In the genomic region with DNA sequence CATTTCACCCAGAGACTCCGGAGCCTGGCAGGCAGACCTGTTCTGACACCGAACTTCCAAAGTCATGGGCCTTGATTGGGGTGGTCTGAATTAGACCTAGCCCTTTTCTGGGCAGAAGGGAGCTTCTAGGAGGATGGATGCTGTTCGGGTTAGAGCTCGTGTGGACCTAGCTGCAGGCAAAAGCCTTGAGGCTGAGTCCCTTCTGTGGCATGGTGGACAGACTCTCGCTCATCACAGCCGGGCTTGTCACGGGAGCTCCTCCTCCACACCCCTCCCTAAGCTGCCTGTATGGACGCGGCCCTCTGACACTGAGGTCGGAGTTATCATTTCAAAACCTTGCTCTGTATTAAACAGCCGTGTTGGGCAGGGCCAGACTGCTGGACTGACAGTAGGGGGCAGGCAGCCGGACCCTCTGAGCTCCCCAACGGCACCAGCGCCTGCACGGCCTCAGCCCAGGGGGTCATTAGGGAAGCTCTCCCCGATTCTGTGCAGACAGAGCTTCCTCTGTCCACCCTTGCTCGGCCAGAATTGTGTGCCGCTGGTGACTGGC, we compare ENCODE assay signal across 9 cellular contexts. TPM values are rescaled to one million over a fixed set of nuclear protein-coding genes. Genes with fewer than 3 reads are reported as not detected.
A peak's percentile ranks its signal among the peaks of the same experiment; 100 is the strongest.
DNase-seq lines count a peak whose midpoint lies in the region; ATAC-seq and TF ChIP-seq lines count a peak whose summit lies in the region.
"Had no signal": no experiment of that assay in that cellular context is flagged by ENCODE, and none has a peak within 500 bp of the region (broad histone marks: within the 10 kb centered on the region; RNA-seq: fewer than 3 reads in every experiment).

No MANE protein-coding gene starts in this region.

- peak overlapping the region; percentile 87 for H3K4me3 Mint-ChIP-seq in activated CD4-positive, alpha-beta T cell treated with anti-CD3 and anti-CD28 coated beads for 36 hours
- H3K4me3 Mint-ChIP-seq in activated T-helper 1 cell treated with anti-CD3 and anti-CD28 coated beads, Interleukin-12 subunit alpha, Interleukin-12 subunit beta, Interleukin-2, Interleukin-4 antibody, amounts not matched to agents 30 ng/mL and 10 ng/mL and 1 ng/mL, durations not matched to agents 14 hours and 24 hours and 36 hours: peak overlapping the region; percentile 30

- POLR2A ChIA-PET in activated CD4-positive, alpha-beta T cell treated with anti-CD3 and anti-CD28 coated beads for 36 hours (lab: Charles Lee): no interaction called here

- TF ChIP-seq POLR2A in stomach (IDR thresholded peaks at IDR 0.05) (no peak), uterus (IDR thresholded peaks at IDR 0.05) (no peak)

- peak overlapping the region in 3 of 4 donors; percentile 9 to 90 (median 66) for H3K4me3 ChIP-seq in stomach
- H3K4me3 ChIP-seq in uterus: no peak overlapping the region

- WGBS in stomach, 5 donors: 73 to 83% (median 79%) methylated on average over 13 to 18 of the region's 18 CpGs

- CTCF ChIA-PET in activated CD4-positive, alpha-beta T cell treated with anti-CD3 and anti-CD28 coated beads for 36 hours (lab: Charles Lee): interaction anchor here (0.7 to 1.5 kb wide), 5 partner anchors 8 to 224 kb away, joined by 3 to 4 read pairs (median 3); no protein-coding TSS in a partner anchor

- ATAC-seq in activated CD4-positive, alpha-beta T cell treated with anti-CD3 and anti-CD28 coated beads for 36 hours: no peak
- ATAC-seq in HG02981 (IDR thresholded peaks at IDR 0.05; ENCODE audit: unreplicated experiment) (peak; percentile 26), HG02763 (IDR thresholded peaks at IDR 0.05; ENCODE audit: unreplicated experiment) (no peak)

- no peaks in the 10 kb centered on the region for H3K9me3 Mint-ChIP-seq in activated CD4-positive, alpha-beta T cell treated with anti-CD3 and anti-CD28 coated beads for 36 hours (ENCODE audit: low read depth)
- H3K9me3 Mint-ChIP-seq in activated T-helper 1 cell treated with anti-CD3 and anti-CD28 coated beads, Interleukin-12 subunit alpha, Interleukin-12 subunit beta, Interleukin-2, Interleukin-4 antibody, amounts not matched to agents 30 ng/mL and 10 ng/mL and 1 ng/mL, durations not matched to agents 14 hours and 24 hours and 36 hours: no peaks in the 10 kb centered on the region

- H3K27me3 ChIP-seq in stomach (peaks cover 0 to 52% (median 0%) of the 10 kb centered on the region in 3 donors), uterus (no peaks in the 10 kb centered on the region)

- no peak overlapping the region for H3K27ac Mint-ChIP-seq in activated CD4-positive, alpha-beta T cell treated with anti-CD3 and anti-CD28 coated beads for 36 hours
- peak overlapping the region; percentile 58 for H3K27ac Mint-ChIP-seq in activated T-helper 1 cell treated with anti-CD3 and anti-CD28 coated beads, Interleukin-12 subunit alpha, Interleukin-12 subunit beta, Interleukin-2, Interleukin-4 antibody, amounts not matched to agents 30 ng/mL and 10 ng/mL and 1 ng/mL, durations not matched to agents 14 hours and 24 hours and 36 hours

- H3K27ac ChIP-seq in stomach: peak overlapping the region in 3 of 5 donors; percentile 26 to 75 (median 73)
- H3K27ac ChIP-seq in uterus: no peak overlapping the region

- H3K4me1 Mint-ChIP-seq in activated CD4-positive, alpha-beta T cell treated with anti-CD3 and anti-CD28 coated beads for 36 hours: peaks cover 34% of the 10 kb centered on the region
- peaks cover 38% of the 10 kb centered on the region for H3K4me1 Mint-ChIP-seq in activated T-helper 1 cell treated with anti-CD3 and anti-CD28 coated beads, Interleukin-12 subunit alpha, Interleukin-12 subunit beta, Interleukin-2, Interleukin-4 antibody, amounts not matched to agents 30 ng/mL and 10 ng/mL and 1 ng/mL, durations not matched to agents 14 hours and 24 hours and 36 hours (ENCODE audit: low read depth)

- intact Hi-C loops in activated CD4-positive, alpha-beta T cell treated with anti-CD3 and anti-CD28 coated beads for 36 hours (cut with DNase I, micrococcal nuclease): no loop called here
- intact Hi-C loops in activated T-helper 1 cell treated with anti-CD3 and anti-CD28 coated beads, Interleukin-12 subunit alpha, Interleukin-12 subunit beta, Interleukin-2, Interleukin-4 antibody, amounts not matched to agents 30 ng/mL and 10 ng/mL and 1 ng/mL, durations not matched to agents 14 hours and 24 hours and 36 hours (cut with micrococcal nuclease): loop anchor here (1.0 to 2.0 kb wide), 2 partner anchors 15 to 23 kb away; no protein-coding TSS in a partner anchor
- intact Hi-C loops in stomach (cut with DNase I; ENCODE audit: low total_unique reads): no loop called here
- intact Hi-C loops in uterus (cut with DNase I; ENCODE audit: low total_unique reads): no loop called here

- DNase-seq in activated CD4-positive, alpha-beta T cell treated with anti-CD3 and anti-CD28 coated beads for 36 hours: no peak
- DNase-seq in activated CD4-positive, alpha-beta T cell treated with anti-CD3 and anti-CD28 coated beads, Interleukin-2, amount 50 U/mL, for 1 hour: no peak
- no peak for DNase-seq in activated T-helper 1 cell treated with anti-CD3 and anti-CD28 coated beads, Interleukin-12 subunit alpha, Interleukin-12 subunit beta, Interleukin-2, Interleukin-4 antibody, amounts not matched to agents 30 ng/mL and 10 ng/mL and 1 ng/mL, durations not matched to agents 14 hours and 24 hours and 36 hours (ENCODE audit: low spot score)
- no peak for DNase-seq in stomach
- DNase-seq in uterus: no peak
- DNase-seq in NCI-H1436 (lab: John Stamatoyannopoulos, UW): no peak

- H3K36me3 Mint-ChIP-seq in activated CD4-positive, alpha-beta T cell treated with anti-CD3 and anti-CD28 coated beads for 36 hours (ENCODE audit: low read depth): peaks cover 2% of the 10 kb centered on the region
- peaks cover 6% of the 10 kb centered on the region for H3K36me3 Mint-ChIP-seq in activated T-helper 1 cell treated with anti-CD3 and anti-CD28 coated beads, Interleukin-12 subunit alpha, Interleukin-12 subunit beta, Interleukin-2, Interleukin-4 antibody, amounts not matched to agents 30 ng/mL and 10 ng/mL and 1 ng/mL, durations not matched to agents 14 hours and 24 hours and 36 hours (ENCODE audit: low read depth)

- no peak for TF ChIP-seq EP300 in stomach (IDR thresholded peaks at IDR 0.05)

- peaks cover 20% of the 10 kb centered on the region for H3K27me3 Mint-ChIP-seq in activated CD4-positive, alpha-beta T cell treated with anti-CD3 and anti-CD28 coated beads for 36 hours
- peaks cover 16% of the 10 kb centered on the region for H3K27me3 Mint-ChIP-seq in activated T-helper 1 cell treated with anti-CD3 and anti-CD28 coated beads, Interleukin-12 subunit alpha, Interleukin-12 subunit beta, Interleukin-2, Interleukin-4 antibody, amounts not matched to agents 30 ng/mL and 10 ng/mL and 1 ng/mL, durations not matched to agents 14 hours and 24 hours and 36 hours (ENCODE audit: insufficient read depth)

- H3K36me3 ChIP-seq in stomach (no peaks in the 10 kb centered on the region), uterus (no peaks in the 10 kb centered on the region)

- H3K9me3 ChIP-seq in stomach (no peaks in the 10 kb centered on the region), uterus (no peaks in the 10 kb centered on the region)

- peaks cover 17 to 29% (median 24%) of the 10 kb centered on the region in 4 donors for H3K4me1 ChIP-seq in stomach
- peaks cover 0 to 11% of the 10 kb centered on the region in 2 donors for H3K4me1 ChIP-seq in uterus

- no peak for TF ChIP-seq CTCF in stomach (IDR thresholded peaks at IDR 0.05)
- TF ChIP-seq CTCF in uterus (IDR thresholded peaks at IDR 0.05): no peak

RNA-seq across cellular contexts. Expression of a gene that starts 2.2 kb away (rescaled TPM):
- 1 to 10 TPM; 7.2 to 8.5 TPM for total RNA-seq in activated CD4-positive, alpha-beta T cell treated with anti-CD3 and anti-CD28 coated beads for 36 hours
- 19.8 and 21.2 TPM in 2 replicates for total RNA-seq in activated T-helper 1 cell treated with anti-CD3 and anti-CD28 coated beads, Interleukin-12 subunit alpha, Interleukin-12 subunit beta, Interleukin-2, Interleukin-4 antibody, amounts not matched to agents 30 ng/mL and 10 ng/mL and 1 ng/mL, durations not matched to agents 14 hours and 24 hours and 36 hours
- total RNA-seq in stomach (10 to 100 TPM in 1 of 5 donors, 1 to 10 TPM in 4; 2.2 to 13.8 (median 5.8) TPM), uterus (10 to 100 TPM in 1 of 4 donors, 1 to 10 TPM in 3; 2.0 to 52.5 (median 4.5) TPM)
- polyA plus RNA-seq in stomach: 1 to 10 TPM; 3.2 to 7.3 (median 3.4) TPM
- polyA plus RNA-seq: fibroblast of lung had no signal

RNA-seq across cellular contexts. Expression of a gene that starts 29.4 kb away (rescaled TPM):
- not detected for total RNA-seq in activated CD4-positive, alpha-beta T cell treated with anti-CD3 and anti-CD28 coated beads for 36 hours
- not detected in 2 replicates for total RNA-seq in activated T-helper 1 cell treated with anti-CD3 and anti-CD28 coated beads, Interleukin-12 subunit alpha, Interleukin-12 subunit beta, Interleukin-2, Interleukin-4 antibody, amounts not matched to agents 30 ng/mL and 10 ng/mL and 1 ng/mL, durations not matched to agents 14 hours and 24 hours and 36 hours
- 1 to 10 TPM in 1 of 5 donors, under 1 TPM in 1, not detected in 3; 0.73 to 2.3 TPM for total RNA-seq in stomach
- 1 to 10 TPM in 1 of 3 donors, not detected in 2; 1.6 TPM for polyA plus RNA-seq in stomach
- total RNA-seq in uterus: 1 to 10 TPM in 1 of 4 donors, under 1 TPM in 1, not detected in 2; 0.18 to 3.5 TPM

Comparison
In these comparisons a context has a peak if more than half of its experiments do, and no peak if none do; other contexts are left out.
1. H3K27ac ChIP-seq: peak in stomach (3 of 5); none in uterus (0 of 2).
2. H3K4me3 ChIP-seq: peak in stomach (3 of 4); none in uterus (0 of 2).